ENCODE assay signal across 25 cellular contexts in genomic region chr17:79600071-79600470, GRCh38. TPM values are rescaled to one million over a fixed set of nuclear protein-coding genes. Genes with fewer than 3 reads are reported as not detected.
DNase-seq lines count a peak whose midpoint lies in the region; ATAC-seq, FAIRE-seq and TF ChIP-seq lines count a peak whose summit lies in the region.
"Had no signal": no experiment of that assay in that cellular context is flagged by ENCODE, and none has a peak within 500 bp of the region (broad histone marks: within the 10 kb centered on the region; RNA-seq: fewer than 3 reads in every experiment).

No MANE protein-coding gene starts in this region.

- H3K4ac ChIP-seq in trophoblast cell (ENCODE audit: low read depth, low read length): no peak overlapping the region

- no peaks in the 10 kb centered on the region for H3K9me3 Mint-ChIP-seq in nephron progenitor cell
- H3K9me3 Mint-ChIP-seq: CD4-positive, CD25-positive, alpha-beta regulatory T cell; CD8-positive, alpha-beta memory T cell; GM23338; H9 had no signal

- no peak for DNase-seq in GM12878 (ENCODE audit: low read depth, low spot score)
- no peak for DNase-seq in nephron progenitor cell
- no peak for DNase-seq in trophoblast cell
- DNase-seq in central memory CD4-positive, alpha-beta T cell: no peak
- DNase-seq: ACHN; BE2C; C1 segment of cervical spinal cord; CD4-positive, CD25-positive, alpha-beta regulatory T cell; CD8-positive, alpha-beta memory T cell; COR-L47; DMS 273 treated with DMSO at 0.1 percent for 48 hours; DMS53; DND-41; EL; H9; IMR-90 had no signal

- no peak for TF ChIP-seq CTCF in GM12878 (IDR thresholded peaks at IDR 0.05 in 2 of 3, conservative IDR thresholded peaks at IDR 0.05 in 1 of 3; ENCODE audit: control insufficient read depth in 2 of 3, extremely low read depth in 1 of 3, insufficient read depth in 1 of 3, low read depth in 3 of 3, low read length in 3 of 3)
- no peak for TF ChIP-seq CTCF in nephron progenitor cell (IDR thresholded peaks at IDR 0.05)

- RAD21 ChIA-PET in GM12878 (lab: Charles Lee; ENCODE audit: unreplicated experiment): no interaction called here

- no peaks in the 10 kb centered on the region for H3K4me1 ChIP-seq in GM12878 (ENCODE audit: control insufficient read depth, insufficient read depth, low read length)
- H3K4me1 ChIP-seq in trophoblast cell (ENCODE audit: control insufficient read depth in 1 of 2, insufficient read depth in 2 of 2, low read length in 2 of 2): no peaks in the 10 kb centered on the region
- H3K4me1 ChIP-seq: BE2C had no signal

- TF ChIP-seq RAD21 in GM12878 (IDR thresholded peaks at IDR 0.05; ENCODE audit: insufficient read depth, low read depth, low read length): no peak

- 39% methylated on average over 7 of the region's 7 CpGs for WGBS in GM12878 (ENCODE audit: insufficient coverage, insufficient replicate concordance, low lambda C conversion rate, missing lambda C conversion rate)
- WGBS in trophoblast cell (ENCODE audit: extremely low coverage, insufficient coverage, insufficient read length): no CpG with 5 or more reads among the region's 7 CpGs

- no peak for ATAC-seq in GM12878
- no peak for ATAC-seq in GM21360 (IDR thresholded peaks at IDR 0.05; ENCODE audit: unreplicated experiment)
- ATAC-seq in HG03469 (IDR thresholded peaks at IDR 0.05; ENCODE audit: unreplicated experiment): no peak
- ATAC-seq: K562 had no signal

- no peak for TF ChIP-seq EP300 in GM12878 (IDR thresholded peaks at IDR 0.05; ENCODE audit: borderline replicate concordance in 1 of 2, control insufficient read depth in 1 of 2, low read depth in 2 of 2, low read length in 2 of 2)

- POLR2A ChIA-PET in GM12878 (lab: Charles Lee): no interaction called here

- H3K9me3 ChIP-seq in GM12878 (replicated peaks; ENCODE audit: control insufficient read depth, insufficient read depth, low read length) (no peaks in the 10 kb centered on the region), trophoblast cell (ENCODE audit: insufficient read depth, low read depth, low read length) (peaks cover 9% of the 10 kb centered on the region)
- H3K9me3 ChIP-seq: BE2C had no signal

- peak overlapping the region; percentile 64 for H3K4me3 Mint-ChIP-seq in nephron progenitor cell
- H3K4me3 Mint-ChIP-seq: CD4-positive, CD25-positive, alpha-beta regulatory T cell; CD8-positive, alpha-beta memory T cell; GM23338; H9 had no signal

- H3K27ac ChIP-seq in GM12878 (ENCODE audit: control insufficient read depth, insufficient read depth): no peak overlapping the region
- no peak overlapping the region for H3K27ac ChIP-seq in trophoblast cell (ENCODE audit: low read depth, low read length)
- H3K27ac ChIP-seq: HL-60 had no signal

- H4K8ac ChIP-seq in trophoblast cell (ENCODE audit: low read depth, low read length): no peak overlapping the region

- H4K12ac ChIP-seq in trophoblast cell (ENCODE audit: low read depth, low read length): no peak overlapping the region

- H3K4me2 ChIP-seq in GM12878 (ENCODE audit: control insufficient read depth, insufficient read depth) (no peak overlapping the region), trophoblast cell (ENCODE audit: low read length) (no peak overlapping the region)
- H3K4me2 ChIP-seq: GM23338 had no signal

- H2BK120ac ChIP-seq in trophoblast cell (ENCODE audit: insufficient read depth, low read length, poor library complexity): no peak overlapping the region

- H2AFZ ChIP-seq in GM12878 (ENCODE audit: control insufficient read depth, low read depth, low read length): no peak overlapping the region
- no peak overlapping the region for H2AFZ ChIP-seq in trophoblast cell (ENCODE audit: insufficient read depth, low read length, poor library complexity)

- H2BK12ac ChIP-seq in trophoblast cell (ENCODE audit: low read length): no peak overlapping the region

- H3K79me1 ChIP-seq in trophoblast cell (ENCODE audit: low read length): no peaks in the 10 kb centered on the region

- H3K27me3 ChIP-seq in GM12878 (replicated peaks in 1 of 2; ENCODE audit: control insufficient read depth in 2 of 2, insufficient read depth in 2 of 2, low read length in 1 of 2) (peaks cover 0 to 7% of the 10 kb centered on the region in 2 experiments; a peak in 2 of 4 replicates), trophoblast cell (ENCODE audit: insufficient read depth, low read length) (no peaks in the 10 kb centered on the region)

- H3K23ac ChIP-seq in trophoblast cell (ENCODE audit: low read length): peak overlapping the region; percentile 80

- no peak for TF ChIP-seq POLR2A in GM12878 (IDR thresholded peaks at IDR 0.05; ENCODE audit: low read depth, low read length)

- no peak overlapping the region for H3K27ac Mint-ChIP-seq in nephron progenitor cell
- H3K27ac Mint-ChIP-seq: CD4-positive, CD25-positive, alpha-beta regulatory T cell; GM23338; H9 had no signal

- H3K79me2 ChIP-seq in GM12878 (ENCODE audit: control insufficient read depth, insufficient read depth, low read length) (no peaks in the 10 kb centered on the region), trophoblast cell (ENCODE audit: control insufficient read depth, insufficient read depth, low read length, poor library complexity) (no peaks in the 10 kb centered on the region)

- no peak overlapping the region for H3K14ac ChIP-seq in trophoblast cell (ENCODE audit: low read length)

- no peak for FAIRE-seq in GM12878 (lab: Jason Lieb, UNC)
- FAIRE-seq: A204.1, G401.6, GM12892, GM18507, K562 had no signal

- no peaks in the 10 kb centered on the region for H3K36me3 Mint-ChIP-seq in nephron progenitor cell (ENCODE audit: low read depth)
- H3K36me3 Mint-ChIP-seq: CD4-positive, CD25-positive, alpha-beta regulatory T cell; CD8-positive, alpha-beta memory T cell had no signal

- H3K27me3 Mint-ChIP-seq in nephron progenitor cell (ENCODE audit: low read depth, poor library complexity): peaks cover 89% of the 10 kb centered on the region

- in situ Hi-C loops in GM12878 (cut with MboI): no loop called here

- peaks cover 47% of the 10 kb centered on the region for H3K4me1 Mint-ChIP-seq in nephron progenitor cell
- H3K4me1 Mint-ChIP-seq: CD4-positive, CD25-positive, alpha-beta regulatory T cell; CD8-positive, alpha-beta memory T cell had no signal

- no peak overlapping the region for H2AK5ac ChIP-seq in trophoblast cell (ENCODE audit: low read length)

- no peak overlapping the region for H3K9ac ChIP-seq in GM12878 (ENCODE audit: control insufficient read depth, insufficient read depth, low read length)
- H3K9ac ChIP-seq in trophoblast cell (ENCODE audit: low read length): peak overlapping the region; percentile 50

- intact Hi-C loops in GM12878 (cut with micrococcal nuclease; ENCODE audit: unreplicated experiment): no loop called here

- H2BK5ac ChIP-seq in trophoblast cell (ENCODE audit: low read depth, low read length, poor library complexity): no peak overlapping the region

- SMC1A ChIA-PET in GM12878 (lab: Charles Lee; ENCODE audit: uncharacterized antibody, unreplicated experiment): no interaction called here

- H3K18ac ChIP-seq in trophoblast cell (ENCODE audit: low read length): no peak overlapping the region

- no peaks in the 10 kb centered on the region for H4K20me1 ChIP-seq in GM12878 (ENCODE audit: control insufficient read depth, insufficient read depth)

- H3K4me3 ChIP-seq in GM12878 (no peak overlapping the region), trophoblast cell (ENCODE audit: low read depth, low read length) (no peak overlapping the region)
- H3K4me3 ChIP-seq: GM23338, K562 had no signal

- H4K91ac ChIP-seq in trophoblast cell (ENCODE audit: low read depth, low read length): no peak overlapping the region

- no peaks in the 10 kb centered on the region for H3K36me3 ChIP-seq in GM12878 (ENCODE audit: control insufficient read depth in 2 of 2, insufficient read depth in 2 of 2, low read length in 1 of 2)
- no peaks in the 10 kb centered on the region for H3K36me3 ChIP-seq in trophoblast cell (ENCODE audit: control insufficient read depth in 1 of 2, insufficient read depth in 2 of 2, low read length in 2 of 2)
- H3K36me3 ChIP-seq: BE2C had no signal

- CTCF ChIA-PET in GM12878 (lab: Yijun Ruan, JAX): no interaction called here

- BruUV-seq in GM12878 (replicated peaks; lab: Mats Ljungman, UMichigan): no TSS peak

TF ChIP-seq in GM12878, 131 proteins besides CTCF, POLR2A, EP300 and RAD21 (continues in another document):
- TF ChIP-seq, protein P1, sequence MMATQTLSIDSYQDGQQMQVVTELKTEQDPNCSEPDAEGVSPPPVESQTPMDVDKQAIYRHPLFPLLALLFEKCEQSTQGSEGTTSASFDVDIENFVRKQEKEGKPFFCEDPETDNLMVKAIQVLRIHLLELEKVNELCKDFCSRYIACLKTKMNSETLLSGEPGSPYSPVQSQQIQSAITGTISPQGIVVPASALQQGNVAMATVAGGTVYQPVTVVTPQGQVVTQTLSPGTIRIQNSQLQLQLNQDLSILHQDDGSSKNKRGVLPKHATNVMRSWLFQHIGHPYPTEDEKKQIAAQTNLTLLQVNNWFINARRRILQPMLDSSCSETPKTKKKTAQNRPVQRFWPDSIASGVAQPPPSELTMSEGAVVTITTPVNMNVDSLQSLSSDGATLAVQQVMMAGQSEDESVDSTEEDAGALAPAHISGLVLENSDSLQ (IDR thresholded peaks at IDR 0.05): no peak

RNA-seq across cellular contexts. Expression of gene RBFOX3, which starts 10.8 kb away (rescaled TPM):
- total RNA-seq in GM12878 (2013; cell fraction: nucleolus; rRNA removed): 0.38 and 5.3 TPM in 2 replicates
- total RNA-seq in GM12878 (2014; rRNA removed): not detected in 2 replicates
- not detected in 2 replicates for total RNA-seq in GM12878 (2014; rRNA removed; fragmentation: Illumina TruSeq; extraction: Trizol)
- not detected in 2 replicates for total RNA-seq in GM12878 (2021)
- 0.16 TPM for polyA plus RNA-seq in GM12878 (2011; ENCODE audit: low read depth)
- 0.04 and 0.10 TPM in 2 replicates for polyA plus RNA-seq in GM12878 (2011; rRNA removed)
- polyA plus RNA-seq in GM12878 (2011; cell fraction: cytosol; rRNA removed): 0.09 and 0.10 TPM in 2 replicates
- polyA plus RNA-seq in GM12878 (2011; cell fraction: nucleus; rRNA removed): 0.13 TPM in 1 of 2 replicates, not detected in the other
- 0.31 and 0.62 TPM in 2 replicates for polyA plus RNA-seq in GM12878 (2012)
- not detected in 2 replicates for polyA plus RNA-seq in GM12878 (2014; fragmentation: Illumina TruSeq; extraction: Trizol)
- polyA plus RNA-seq in GM12878 (2014; fragmentation: Nextera tagmentation; extraction: Ambion mirVana): not detected
- not detected in 2 replicates for polyA plus RNA-seq in GM12878 (2014; rRNA removed)
- polyA plus RNA-seq in GM12878 (2016; fragmentation: Nextera tagmentation; extraction: Ambion mirVana): under 1 TPM; 0.11 to 0.19 TPM
- 0.05 TPM in 1 of 2 replicates, not detected in the other for polyA minus RNA-seq in GM12878 (2011; rRNA and poly(A)+ RNA removed)
- not detected in 2 replicates for polyA minus RNA-seq in GM12878 (2011; cell fraction: cytosol; rRNA and poly(A)+ RNA removed)
- not detected in 2 replicates for polyA minus RNA-seq in GM12878 (2011; cell fraction: nucleus; rRNA and poly(A)+ RNA removed)
- polyA plus RNA-seq in trophoblast cell (2013): 0.04 TPM in 1 of 2 replicates, not detected in the other
- total RNA-seq: CD4-positive, CD25-positive, alpha-beta regulatory T cell; CD8-positive, alpha-beta memory T cell; IMR-90; K562 had no signal
- polyA plus RNA-seq: CD8-positive, alpha-beta memory T cell; K562 had no signal
